In the genomic region with DNA sequence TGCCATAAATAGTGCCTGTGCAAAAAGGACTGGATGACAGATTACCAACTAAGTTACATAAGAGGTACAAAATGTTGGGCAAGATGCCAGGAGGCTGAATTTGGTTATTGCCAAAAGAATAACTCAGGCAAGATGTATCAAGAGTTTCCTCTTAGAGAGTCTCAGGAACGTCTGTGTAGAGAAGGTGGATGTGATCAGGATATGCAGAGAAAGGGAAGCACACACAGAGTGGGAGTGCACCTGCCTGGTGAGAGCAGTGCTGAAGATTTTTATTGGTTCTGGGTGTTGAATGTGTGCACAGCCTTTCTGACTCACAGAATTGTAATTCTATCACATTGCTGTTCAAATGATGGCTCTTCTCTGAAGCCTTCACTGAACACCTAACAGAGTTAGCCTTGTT, we compare ENCODE assay signal across 16 cellular contexts.
A peak's percentile ranks its signal among the peaks of the same experiment; 100 is the strongest.
DNase-seq lines count a peak whose midpoint lies in the region; TF ChIP-seq lines count a peak whose summit lies in the region.
"Had no signal": no experiment of that assay in that cellular context is flagged by ENCODE, and none has a peak within 500 bp of the region (broad histone marks: within the 10 kb centered on the region; RNA-seq: fewer than 3 reads in every experiment).

No MANE protein-coding gene starts in this region.

- no peak for TF ChIP-seq POLR2A in prostate gland (IDR thresholded peaks at IDR 0.05)

- H3K4me1 ChIP-seq in prostate gland (replicated peaks): no peaks in the 10 kb centered on the region
- H3K4me1 ChIP-seq: testis had no signal

- no peak overlapping the region for H3K4me3 ChIP-seq in fibroblast of mammary gland (ENCODE audit: control insufficient read depth, low read depth, low read length)
- no peak overlapping the region for H3K4me3 ChIP-seq in prostate gland
- H3K4me3 ChIP-seq: SK-N-MC, testis had no signal

- H3K27me3 ChIP-seq in prostate gland (replicated peaks; ENCODE audit: insufficient read depth): no peaks in the 10 kb centered on the region
- H3K27me3 ChIP-seq: testis had no signal

- DNase-seq in DMS 273 (lab: John Stamatoyannopoulos, UW; ENCODE audit: unreplicated experiment) (peak; percentile 13), DMS 273 treated with DMSO at 0.1 percent for 48 hours (lab: John Stamatoyannopoulos, UW) (no peak), NCI-H510A (lab: John Stamatoyannopoulos, UW) (peak; percentile 59), fibroblast of mammary gland (ENCODE audit: low read depth) (peak; percentile 2), superior temporal gyrus (ENCODE audit: extremely low spot score) (peak; percentile 69), prostate gland (ENCODE audit: low spot score) (no peak), NCI-H128 (lab: John Stamatoyannopoulos, UW; ENCODE audit: unreplicated experiment) (no peak), UCSD-AML1 (lab: John Stamatoyannopoulos, UW; ENCODE audit: unreplicated experiment) (no peak)
- DNase-seq: activated CD4-positive, alpha-beta T cell treated with anti-CD3 and anti-CD28 coated beads for 1 hour; activated T-cell treated with anti-CD3 and anti-CD28 coated beads, Interleukin-2, amount 50 U/mL, for 24 hours; KBM-7; left ventricle myocardium superior; NCI-H524; testis had no signal

- H3K36me3 ChIP-seq in prostate gland: no peaks in the 10 kb centered on the region

- no peak overlapping the region for H3K27ac ChIP-seq in prostate gland
- H3K27ac ChIP-seq: 22Rv1, SK-N-MC, testis had no signal

- 0% methylated on average over 1 of the region's 1 CpG for WGBS in prostate gland

- intact Hi-C loops in prostate gland (cut with DNase I): no loop called here

- H3K9me3 ChIP-seq in prostate gland: no peaks in the 10 kb centered on the region
- H3K9me3 ChIP-seq: testis had no signal

- TF ChIP-seq CTCF in fibroblast of mammary gland (conservative IDR thresholded peaks at IDR 0.05; ENCODE audit: control insufficient read depth, insufficient read depth, low read depth, low read length) (no peak), prostate gland (IDR thresholded peaks at IDR 0.05) (no peak)

Comparison
In these comparisons a context has a peak if more than half of its experiments do, and no peak if none do; other contexts are left out.
1. DNase-seq: peak in DMS 273 (single experiment), NCI-H510A (single experiment), fibroblast of mammary gland (single experiment) and superior temporal gyrus (single experiment); none in DMS 273 treated with DMSO at 0.1 percent for 48 hours (single experiment), prostate gland (single experiment), NCI-H128 (single experiment) and UCSD-AML1 (single experiment).